Comparison of ENCODE assay signal across 8 cellular contexts in the genomic region with DNA sequence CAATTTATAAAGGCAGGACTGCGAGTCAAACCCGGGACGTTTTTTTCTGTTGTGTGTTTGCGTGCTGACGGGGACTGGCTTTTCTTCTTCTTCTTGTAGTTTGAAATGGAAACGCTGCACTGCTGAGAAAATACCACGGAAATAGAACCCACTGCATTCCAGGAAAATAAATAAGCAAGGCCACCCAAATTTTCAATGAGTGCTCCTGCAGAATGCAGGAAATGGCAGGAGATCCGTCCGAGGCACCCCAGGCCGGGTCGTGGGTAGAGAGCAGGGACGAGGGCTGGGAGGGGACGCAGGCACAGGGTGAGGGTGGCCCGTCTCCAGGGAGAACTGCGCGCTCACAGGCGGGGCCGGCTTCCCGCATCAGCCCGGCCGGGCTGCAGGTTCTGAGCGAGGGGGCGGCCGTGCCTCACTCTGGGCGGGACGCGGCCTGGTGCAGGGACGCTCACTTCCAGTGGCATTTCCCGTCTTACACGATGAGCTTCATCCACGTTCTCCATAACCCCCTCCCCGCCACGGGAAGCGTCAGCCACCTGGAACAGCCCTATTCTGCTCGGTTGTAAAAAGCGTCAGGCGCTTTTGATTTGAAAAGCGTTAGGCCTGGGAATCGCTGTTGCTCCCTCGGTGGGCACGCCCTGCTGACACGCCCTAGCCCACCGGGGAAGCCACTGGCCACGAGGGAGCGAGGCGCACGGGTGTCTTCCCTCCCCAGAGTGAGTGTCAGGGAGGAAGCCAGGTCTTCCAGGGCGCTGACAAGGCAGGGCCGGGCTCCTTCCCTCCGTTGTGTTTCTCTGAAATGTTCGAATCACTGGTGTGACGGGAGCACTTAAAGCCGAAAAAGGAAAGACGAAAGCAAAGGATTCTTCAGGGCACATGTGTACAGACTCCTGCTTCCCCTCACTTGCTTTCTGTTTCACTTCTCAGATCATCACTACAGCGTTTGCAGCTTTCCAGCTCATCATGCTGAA. TPM values are rescaled to one million over a fixed set of nuclear protein-coding genes. Genes with fewer than 3 reads are reported as not detected.
DNase-seq lines count a peak whose midpoint lies in the region; ATAC-seq and TF ChIP-seq lines count a peak whose summit lies in the region.

No MANE protein-coding gene starts in this region.

- DNase-seq in NK-92 treated with Interleukin-12 subunit alpha and Interleukin-12 subunit beta, amount 100 ng/mL, for 24 hours (lab: John Stamatoyannopoulos, UW) = peak; percentile 70
- no peak for DNase-seq in NK-92 (lab: John Stamatoyannopoulos, UW; ENCODE audit: unreplicated experiment)
- DNase-seq in NOMO-1 treated with dmso at 0.1 percent for 144 hours (lab: John Stamatoyannopoulos, UW; ENCODE audit: unreplicated experiment) = peak; percentile 69
- DNase-seq in activated T-helper 9 cell treated with anti-CD3 and anti-CD28 coated beads, Interleukin-2, amount 50 U/mL, for 16 hours (ENCODE audit: low read depth) = peak; percentile 38
- peak; percentile 24 for DNase-seq in fibroblast of the conjunctiva (ENCODE audit: low read depth)
- DNase-seq in stromal cell of bone marrow (ENCODE audit: low read depth) = peak; percentile 35

- H3K9ac ChIP-seq in neural cell (ENCODE audit: low read length) = no peak overlapping the region

- no peak for TF ChIP-seq RAD21 in neural cell (conservative IDR thresholded peaks at IDR 0.05)

- TF ChIP-seq CTCF in neural cell (IDR thresholded peaks at IDR 0.05; ENCODE audit: poor library complexity, severe bottlenecking) = no peak

- no peaks in the 10 kb centered on the region for H3F3A ChIP-seq in neural cell (ENCODE audit: insufficient read depth, low read length, poor library complexity, severe bottlenecking)

- H4K20me1 ChIP-seq in neural cell (ENCODE audit: insufficient read depth) = no peaks in the 10 kb centered on the region

- H3K27ac ChIP-seq in neural cell (ENCODE audit: low read length) = no peak overlapping the region

- TF ChIP-seq EP300 in neural cell (conservative IDR thresholded peaks at IDR 0.05; ENCODE audit: poor library complexity, severe bottlenecking) = no peak

- H3K79me2 ChIP-seq in neural cell (replicated peaks; ENCODE audit: insufficient read depth, low read length) = no peaks in the 10 kb centered on the region

- no peaks in the 10 kb centered on the region for H3K9me3 ChIP-seq in neural cell (ENCODE audit: low read length)

- peak overlapping the region; percentile 61 for H3K4me3 ChIP-seq in neural cell (ENCODE audit: low read length)

- peak; percentile 82 for ATAC-seq in HG02943 (IDR thresholded peaks at IDR 0.05; ENCODE audit: low read depth, unreplicated experiment)

- no peak overlapping the region for H2AFZ ChIP-seq in neural cell (ENCODE audit: low read depth, low read length)

- no peaks in the 10 kb centered on the region for H3K36me3 ChIP-seq in neural cell (ENCODE audit: insufficient read depth, low read length)

- no peaks in the 10 kb centered on the region for H3K9me2 ChIP-seq in neural cell (ENCODE audit: insufficient read depth, low read length)

- peaks cover 29% of the 10 kb centered on the region for H3K27me3 ChIP-seq in neural cell (ENCODE audit: insufficient read depth, low read depth, low read length)

- H3K4me2 ChIP-seq in neural cell (ENCODE audit: low read length) = no peak overlapping the region

TF ChIP-seq in neural cell, 6 proteins besides CTCF, POLR2A, EP300 and RAD21:
- peak; percentile 14 for TF ChIP-seq MXI1 (conservative IDR thresholded peaks at IDR 0.05; ENCODE audit: poor library complexity, severe bottlenecking)
- no peak for TF ChIP-seq TAF1 (IDR thresholded peaks at IDR 0.05; ENCODE audit: low read depth)

RNA-seq across cellular contexts. Expression of gene EXOC2, which starts 17.9 kb away (rescaled TPM):
- polyA plus RNA-seq in neural cell = 35.2 and 38.6 TPM in 2 replicates
- 86.4 and 92.4 TPM in 2 replicates for polyA minus RNA-seq in neural cell

RNA-seq across cellular contexts. Expression of gene HUS1B, which starts 54.0 kb away (rescaled TPM):
- 0.52 and 1.8 TPM in 2 replicates for polyA plus RNA-seq in neural cell
- 2.4 and 3.7 TPM in 2 replicates for polyA minus RNA-seq in neural cell
